Comparison of ENCODE assay signal across 10 cellular contexts in the genomic region with DNA sequence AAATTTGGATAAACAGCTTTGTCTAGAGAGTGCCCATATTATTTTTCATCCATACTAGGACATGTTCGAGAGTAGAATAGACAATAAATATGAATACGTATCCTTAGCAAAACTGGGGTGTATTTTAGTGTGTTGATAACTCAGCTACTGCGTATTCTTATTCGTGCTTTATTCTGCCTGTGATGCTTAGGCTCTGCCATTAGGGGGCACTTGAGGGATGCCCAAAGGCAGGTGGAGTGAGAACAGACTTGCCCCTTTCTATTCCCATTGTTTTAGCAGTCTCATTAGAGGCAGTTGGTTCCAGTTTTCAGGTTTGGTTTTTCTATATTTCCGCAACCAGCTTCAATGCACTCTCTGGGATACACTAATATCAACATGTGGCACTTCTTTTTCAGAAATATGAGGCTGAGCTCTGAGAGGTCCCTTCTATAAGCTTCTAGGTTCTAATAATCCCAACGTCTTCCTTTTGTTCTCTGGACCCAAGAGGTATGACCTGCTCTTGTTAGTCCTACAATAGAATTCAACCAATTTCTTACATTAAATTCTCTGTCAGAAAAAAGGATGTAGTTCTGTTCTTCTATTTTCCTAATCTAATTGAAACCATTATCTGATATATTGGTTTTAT.
DNase-seq lines count a peak whose midpoint lies in the region; ATAC-seq and TF ChIP-seq lines count a peak whose summit lies in the region.
"Had no signal": no experiment of that assay in that cellular context is flagged by ENCODE, and none has a peak within 500 bp of the region (broad histone marks: within the 10 kb centered on the region; RNA-seq: fewer than 3 reads in every experiment).

No MANE protein-coding gene starts in this region.

- DNase-seq in activated CD4-positive, alpha-beta T cell treated with anti-CD3 and anti-CD28 coated beads, Interleukin-2, amount 10 ng/mL, durations not matched to agents 7 days and 5 days = peak; percentile 7
- DNase-seq in activated CD4-positive, alpha-beta T cell treated with anti-CD3 and anti-CD28 coated beads, Interleukin-2, amount 50 U/mL, for 4 hours = no peak
- DNase-seq in NCI-H748 (lab: John Stamatoyannopoulos, UW; ENCODE audit: unreplicated experiment) (peak; percentile 83), cardiac fibroblast (ENCODE audit: low read depth in 2 of 2) (peak; percentile 6 to 8), psoas muscle (no peak), immature natural killer cell (no peak)
- no peak for DNase-seq in CD4-positive, alpha-beta memory T cell

- CTCF ChIA-PET in activated CD4-positive, alpha-beta T cell treated with anti-CD3 and anti-CD28 coated beads, Interleukin-2, amount 10 ng/mL, durations not matched to agents 7 days and 5 days (lab: Charles Lee) = no interaction called here
- CTCF ChIA-PET in CD4-positive, alpha-beta memory T cell (lab: Charles Lee; ENCODE audit: partially characterized antibody) = no interaction called here

- WGBS in psoas muscle, 3 donors = 61 to 67% (median 66%) methylated on average over 6 of the region's 6 CpGs

- no peaks in the 10 kb centered on the region for H3K36me3 ChIP-seq in psoas muscle (ENCODE audit: insufficient read depth in 1 of 2, low read depth in 1 of 2)
- H3K36me3 ChIP-seq in CD4-positive, alpha-beta memory T cell (ENCODE audit: insufficient read depth, low read length) = no peaks in the 10 kb centered on the region

- POLR2A ChIA-PET in activated CD4-positive, alpha-beta T cell treated with anti-CD3 and anti-CD28 coated beads, Interleukin-2, amount 10 ng/mL, durations not matched to agents 7 days and 5 days (lab: Charles Lee) = no interaction called here
- POLR2A ChIA-PET in CD4-positive, alpha-beta memory T cell (lab: Charles Lee; ENCODE audit: partially characterized antibody) = no interaction called here

- H3K27me3 Mint-ChIP-seq in activated CD4-positive, alpha-beta T cell treated with anti-CD3 and anti-CD28 coated beads, Interleukin-2, amount 10 ng/mL, durations not matched to agents 7 days and 5 days = no peaks in the 10 kb centered on the region
- no peaks in the 10 kb centered on the region for H3K27me3 Mint-ChIP-seq in CD4-positive, alpha-beta memory T cell
- no peaks in the 10 kb centered on the region for H3K27me3 Mint-ChIP-seq in immature natural killer cell (ENCODE audit: low read depth in 3 of 3)
- H3K27me3 Mint-ChIP-seq: CD4-positive, CD25-positive, alpha-beta regulatory T cell; naive thymus-derived CD4-positive, alpha-beta T cell had no signal

- H3K9me3 Mint-ChIP-seq in activated CD4-positive, alpha-beta T cell treated with anti-CD3 and anti-CD28 coated beads, Interleukin-2, amount 10 ng/mL, durations not matched to agents 7 days and 5 days = no peaks in the 10 kb centered on the region
- H3K9me3 Mint-ChIP-seq in CD4-positive, alpha-beta memory T cell = peaks cover 0 to 2% (median 0%) of the 10 kb centered on the region in 8 donors
- peaks cover 2 to 16% (median 8%) of the 10 kb centered on the region in 6 donors for H3K9me3 Mint-ChIP-seq in immature natural killer cell

- no peak overlapping the region for H3K27ac Mint-ChIP-seq in activated CD4-positive, alpha-beta T cell treated with anti-CD3 and anti-CD28 coated beads, Interleukin-2, amount 10 ng/mL, durations not matched to agents 7 days and 5 days
- H3K27ac Mint-ChIP-seq in CD4-positive, alpha-beta memory T cell = no peak overlapping the region
- no peak overlapping the region for H3K27ac Mint-ChIP-seq in immature natural killer cell
- H3K27ac Mint-ChIP-seq: naive thymus-derived CD4-positive, alpha-beta T cell had no signal

- peak; percentile 42 for TF ChIP-seq CTCF in cardiac fibroblast (IDR thresholded peaks at IDR 0.05; ENCODE audit: low read depth, low read length)
- TF ChIP-seq CTCF in psoas muscle (IDR thresholded peaks at IDR 0.05) = peak; percentile 27

- ATAC-seq in HG03039 (IDR thresholded peaks at IDR 0.05; ENCODE audit: unreplicated experiment) (peak; percentile 54), psoas muscle (no peak)
- ATAC-seq: naive thymus-derived CD4-positive, alpha-beta T cell had no signal

- intact Hi-C loops in psoas muscle (cut with DNase I) = no loop called here
- intact Hi-C loops in CD4-positive, alpha-beta memory T cell (cut with micrococcal nuclease) = no loop called here

- H3K4me3 ChIP-seq in cardiac fibroblast (replicated peaks in 1 of 2; ENCODE audit: low read depth in 2 of 2, low read length in 2 of 2) = no peak overlapping the region
- no peak overlapping the region for H3K4me3 ChIP-seq in psoas muscle
- H3K4me3 ChIP-seq in CD4-positive, alpha-beta memory T cell (ENCODE audit: low read length in 2 of 2) = no peak overlapping the region

- H3K27ac ChIP-seq in psoas muscle = no peak overlapping the region
- H3K27ac ChIP-seq in CD4-positive, alpha-beta memory T cell (ENCODE audit: low read depth, low read length) = no peak overlapping the region

- H3K27me3 ChIP-seq in psoas muscle (ENCODE audit: insufficient read depth in 3 of 3, low read length in 2 of 3) = no peaks in the 10 kb centered on the region
- H3K27me3 ChIP-seq in CD4-positive, alpha-beta memory T cell (ENCODE audit: insufficient read depth, low read length) = no peaks in the 10 kb centered on the region

- H3K4me3 Mint-ChIP-seq in activated CD4-positive, alpha-beta T cell treated with anti-CD3 and anti-CD28 coated beads, Interleukin-2, amount 10 ng/mL, durations not matched to agents 7 days and 5 days = no peak overlapping the region
- H3K4me3 Mint-ChIP-seq in CD4-positive, alpha-beta memory T cell = no peak overlapping the region
- H3K4me3 Mint-ChIP-seq in immature natural killer cell = no peak overlapping the region
- H3K4me3 Mint-ChIP-seq: CD4-positive, CD25-positive, alpha-beta regulatory T cell had no signal

- no peaks in the 10 kb centered on the region for H3K4me1 Mint-ChIP-seq in activated CD4-positive, alpha-beta T cell treated with anti-CD3 and anti-CD28 coated beads, Interleukin-2, amount 10 ng/mL, durations not matched to agents 7 days and 5 days
- peaks cover 0 to 1% (median 0%) of the 10 kb centered on the region in 4 donors for H3K4me1 Mint-ChIP-seq in CD4-positive, alpha-beta memory T cell
- no peaks in the 10 kb centered on the region for H3K4me1 Mint-ChIP-seq in immature natural killer cell
- H3K4me1 Mint-ChIP-seq: CD4-positive, CD25-positive, alpha-beta regulatory T cell had no signal

- no peaks in the 10 kb centered on the region for H3K9me3 ChIP-seq in psoas muscle
- H3K9me3 ChIP-seq in CD4-positive, alpha-beta memory T cell (ENCODE audit: control insufficient read depth in 1 of 2, low read length in 2 of 2) = no peaks in the 10 kb centered on the region

- H3K36me3 Mint-ChIP-seq in activated CD4-positive, alpha-beta T cell treated with anti-CD3 and anti-CD28 coated beads, Interleukin-2, amount 10 ng/mL, durations not matched to agents 7 days and 5 days (ENCODE audit: low read depth) = no peaks in the 10 kb centered on the region
- no peaks in the 10 kb centered on the region for H3K36me3 Mint-ChIP-seq in CD4-positive, alpha-beta memory T cell
- no peaks in the 10 kb centered on the region for H3K36me3 Mint-ChIP-seq in immature natural killer cell
- H3K36me3 Mint-ChIP-seq: CD4-positive, CD25-positive, alpha-beta regulatory T cell; naive thymus-derived CD4-positive, alpha-beta T cell had no signal

- no peaks in the 10 kb centered on the region for H3K4me1 ChIP-seq in psoas muscle
- no peaks in the 10 kb centered on the region for H3K4me1 ChIP-seq in CD4-positive, alpha-beta memory T cell (ENCODE audit: insufficient read depth, low read length)

Comparison
In these comparisons a context has a peak if more than half of its experiments do, and no peak if none do; other contexts are left out.
1. DNase-seq: peak in activated CD4-positive, alpha-beta T cell treated with anti-CD3 and anti-CD28 coated beads, Interleukin-2, amount 10 ng/mL, durations not matched to agents 7 days and 5 days (single experiment), NCI-H748 (single experiment) and cardiac fibroblast (2 of 2); none in activated CD4-positive, alpha-beta T cell treated with anti-CD3 and anti-CD28 coated beads, Interleukin-2, amount 50 U/mL, for 4 hours (0 of 2), psoas muscle (0 of 2), CD4-positive, alpha-beta memory T cell (0 of 5) and immature natural killer cell (0 of 3).